In genomic region chr5:6737043-6737941, GRCh38 we compare ENCODE assay signal across 8 cellular contexts. TPM values are rescaled to one million over a fixed set of nuclear protein-coding genes. Genes with fewer than 3 reads are reported as not detected.
DNase-seq lines count a peak whose midpoint lies in the region; ATAC-seq, FAIRE-seq and TF ChIP-seq lines count a peak whose summit lies in the region.

No MANE protein-coding gene starts in this region.

- H3K4me2 ChIP-seq in GM12878 (ENCODE audit: control insufficient read depth, insufficient read depth) (peak overlapping the region; percentile 82), PC-9 (no peak overlapping the region)

- H3K36me3 ChIP-seq in GM12878 (ENCODE audit: control insufficient read depth in 2 of 2, insufficient read depth in 2 of 2, low read length in 1 of 2) (peaks cover 26 to 27% of the 10 kb centered on the region in 2 experiments), PC-9 (ENCODE audit: low read depth) (peaks cover 24% of the 10 kb centered on the region; the same call in 1 of the 2 replicates), body of pancreas (replicated peaks in 1 of 2; ENCODE audit: insufficient read depth in 1 of 2, low read depth in 2 of 2) (peaks cover 0 to 7% of the 10 kb centered on the region in 2 donors)

- intact Hi-C loops in GM12878 (cut with micrococcal nuclease; ENCODE audit: unreplicated experiment) (loop anchor here (1.0 to 2.0 kb wide), 5 partner anchors 9 to 252 kb away; partner anchors contain the start of genes NSUN2 and SRD5A1), PC-9 (cut with micrococcal nuclease; ENCODE audit: unreplicated experiment) (no loop called here), body of pancreas (cut with DNase I) (no loop called here)

- ATAC-seq in GM19438 (IDR thresholded peaks at IDR 0.05; ENCODE audit: low read depth, unreplicated experiment), result peak; percentile 69
- peak; percentile 78 for ATAC-seq in HG03135 (IDR thresholded peaks at IDR 0.05; ENCODE audit: unreplicated experiment)
- peak; percentile 78 for ATAC-seq in GM12878
- ATAC-seq in body of pancreas, result no peak

- H3K27ac ChIP-seq in GM12878 (ENCODE audit: control insufficient read depth, insufficient read depth) (peak overlapping the region; percentile 99), PC-9 (no peak overlapping the region), body of pancreas (no peak overlapping the region)

- H3K9me2 ChIP-seq in PC-9 (ENCODE audit: insufficient read depth), result no peaks in the 10 kb centered on the region

- BruUV-seq in GM12878 (replicated peaks; lab: Mats Ljungman, UMichigan) (no TSS peak), PC-9 (replicated peaks; lab: Mats Ljungman, UMichigan) (no TSS peak)

- FAIRE-seq in GM12878 (lab: Jason Lieb, UNC), result peak; percentile 95

- POLR2A ChIA-PET in GM12878 (lab: Charles Lee) (interaction anchor here (0.6 to 4.2 kb wide), 7 partner anchors 10 to 531 kb away, joined by 3 to 26 read pairs (median 4); partner anchors contain the start of genes NSUN2 and SRD5A1), PC-9 (lab: Charles Lee; ENCODE audit: unreplicated experiment) (interaction anchor here (0.7 kb wide), 1 partner anchor 78 kb away, joined by 3 read pairs; no protein-coding TSS in a partner anchor)

- peak overlapping the region; percentile 74 for H3K9ac ChIP-seq in GM12878 (ENCODE audit: control insufficient read depth, insufficient read depth, low read length)

- RAD21 ChIA-PET in GM12878 (lab: Charles Lee; ENCODE audit: unreplicated experiment), result interaction anchor here (0.5 to 3.4 kb wide), 8 partner anchors 10 to 447 kb away, joined by 3 to 21 read pairs (median 6); partner anchors contain the start of genes NSUN2 and SRD5A1

- H3K9me3 ChIP-seq in GM12878 (replicated peaks; ENCODE audit: control insufficient read depth, insufficient read depth, low read length), result no peaks in the 10 kb centered on the region
- no peaks in the 10 kb centered on the region for H3K9me3 ChIP-seq in PC-9 (ENCODE audit: insufficient read depth, low read depth)
- no peaks in the 10 kb centered on the region for H3K9me3 ChIP-seq in body of pancreas

- CTCF ChIA-PET in GM12878 (lab: Yijun Ruan, JAX), result interaction anchor here (0.6 to 2.7 kb wide), 11 partner anchors 7 to 1368 kb away, joined by 3 to 11 read pairs (median 3); partner anchors contain the start of genes NSUN2 and SRD5A1
- CTCF ChIA-PET in PC-9 (lab: Charles Lee), result no interaction called here

- H3K4me3 ChIP-seq in GM12864 (ENCODE audit: low read depth, low read length) (peak overlapping the region; percentile 18), GM12878 (peak overlapping the region; percentile 17; the same call in 1 of the 2 replicates), PC-9 (no peak overlapping the region), body of pancreas (no peak overlapping the region)

- H4K20me1 ChIP-seq in GM12878 (ENCODE audit: control insufficient read depth, insufficient read depth) (no peaks in the 10 kb centered on the region), PC-9 (ENCODE audit: insufficient read depth) (peaks cover 75% of the 10 kb centered on the region)

- H3K4me1 ChIP-seq in GM12878 (ENCODE audit: control insufficient read depth, insufficient read depth, low read length) (peaks cover 51% of the 10 kb centered on the region), PC-9 (replicated peaks; ENCODE audit: insufficient read depth) (no peaks in the 10 kb centered on the region), body of pancreas (peaks cover 19% of the 10 kb centered on the region)

- TF ChIP-seq CTCF in GM12864 (IDR thresholded peaks at IDR 0.05; ENCODE audit: low read depth, low read length, missing control alignments) (no peak), GM12878 (IDR thresholded peaks at IDR 0.05 in 2 of 3, conservative IDR thresholded peaks at IDR 0.05 in 1 of 3; ENCODE audit: control insufficient read depth in 2 of 3, extremely low read depth in 1 of 3, insufficient read depth in 1 of 3, low read depth in 3 of 3, low read length in 3 of 3) (no peak), PC-9 (conservative IDR thresholded peaks at IDR 0.05) (no peak), body of pancreas (IDR thresholded peaks at IDR 0.05) (no peak)

- no peaks in the 10 kb centered on the region for H3K27me3 ChIP-seq in GM12878 (replicated peaks in 1 of 2; ENCODE audit: control insufficient read depth in 2 of 2, insufficient read depth in 2 of 2, low read length in 1 of 2)
- no peaks in the 10 kb centered on the region for H3K27me3 ChIP-seq in PC-9 (ENCODE audit: insufficient read depth, low read depth)
- no peaks in the 10 kb centered on the region for H3K27me3 ChIP-seq in body of pancreas

- peak; percentile 62 for TF ChIP-seq POLR2A in GM12878 (IDR thresholded peaks at IDR 0.05; ENCODE audit: low read depth, low read length)
- no peak for TF ChIP-seq POLR2A in body of pancreas (IDR thresholded peaks at IDR 0.05)

- DNase-seq in GM12864 (ENCODE audit: low read depth) (no peak), GM12878 (ENCODE audit: low read depth, low spot score) (peak; percentile 88), NCI-H146 (lab: John Stamatoyannopoulos, UW) (no peak), PC-9 (no peak), body of pancreas (no peak), amniotic stem cell (lab: John Stamatoyannopoulos, UW) (no peak)

- 35% methylated on average over 22 of the region's 24 CpGs for WGBS in GM12878 (ENCODE audit: insufficient coverage, insufficient replicate concordance, low lambda C conversion rate, missing lambda C conversion rate)
- 89 to 95% methylated on average over 24 of the region's 24 CpGs for WGBS in body of pancreas, 2 donors

- in situ Hi-C loops in GM12878 (cut with MboI), result loop anchor here (5.0 to 10.0 kb wide), 5 partner anchors 105 to 982 kb away; partner anchors contain the start of genes MED10, NSUN2 and SRD5A1

- TF ChIP-seq RAD21 in GM12878 (IDR thresholded peaks at IDR 0.05; ENCODE audit: insufficient read depth, low read depth, low read length), result peak; percentile 6; the same call in 1 of the 2 replicates

- H3K79me2 ChIP-seq in GM12878 (ENCODE audit: control insufficient read depth, insufficient read depth, low read length) (peaks cover 73% of the 10 kb centered on the region), PC-9 (ENCODE audit: low read depth) (peaks cover 90% of the 10 kb centered on the region)

- no peaks in the 10 kb centered on the region for H3F3A ChIP-seq in PC-9 (ENCODE audit: insufficient read depth, low read depth)

- H2AFZ ChIP-seq in GM12878 (ENCODE audit: control insufficient read depth, low read depth, low read length) (no peak overlapping the region; the same call in 1 of the 2 replicates), PC-9 (no peak overlapping the region)

- SMC1A ChIA-PET in GM12878 (lab: Charles Lee; ENCODE audit: uncharacterized antibody, unreplicated experiment), result interaction anchor here (0.8 to 5.5 kb wide), 14 partner anchors 8 to 253 kb away, joined by 3 to 37 read pairs (median 4); partner anchors contain the start of genes NSUN2, SRD5A1 and TENT4A

- peak; percentile 98 for TF ChIP-seq EP300 in GM12878 (IDR thresholded peaks at IDR 0.05; ENCODE audit: borderline replicate concordance in 1 of 2, control insufficient read depth in 1 of 2, low read depth in 2 of 2, low read length in 2 of 2)

TF ChIP-seq in GM12878, 131 proteins besides CTCF, POLR2A, EP300 and RAD21 (continues in another document):
- TF ChIP-seq RUNX3 (IDR thresholded peaks at IDR 0.05; ENCODE audit: low read length) (peak; percentile 95), IRF5 (IDR thresholded peaks at IDR 0.05; ENCODE audit: borderline replicate concordance) (no peak), DPF2 (IDR thresholded peaks at IDR 0.05) (peak; percentile 88), ZNF274 (IDR thresholded peaks at IDR 0.05; ENCODE audit: insufficient read depth, insufficient read length) (no peak), NR2F1 (conservative IDR thresholded peaks at IDR 0.05) (peak; percentile 84)

RNA-seq across cellular contexts. Expression of gene TENT4A, which starts 24.1 kb away (rescaled TPM):
- total RNA-seq in GM12878 (2013; cell fraction: nucleolus; rRNA removed), result 184 and 188 TPM in 2 replicates
- 15.4 and 18.3 TPM in 2 replicates for total RNA-seq in GM12878 (2014; rRNA removed)
- 14.4 and 18.4 TPM in 2 replicates for total RNA-seq in GM12878 (2014; rRNA removed; fragmentation: Illumina TruSeq; extraction: Trizol)
- 26.1 and 30.6 TPM in 2 replicates for total RNA-seq in GM12878 (2021)
- 13.0 TPM for polyA plus RNA-seq in GM12878 (2011; ENCODE audit: low read depth)
- 8.7 and 10.5 TPM in 2 replicates for polyA plus RNA-seq in GM12878 (2011; rRNA removed)
- 7.8 and 8.6 TPM in 2 replicates for polyA plus RNA-seq in GM12878 (2011; cell fraction: cytosol; rRNA removed)
- polyA plus RNA-seq in GM12878 (2011; cell fraction: nucleus; rRNA removed), result 101 and 119 TPM in 2 replicates
- polyA plus RNA-seq in GM12878 (2012), result 23.9 and 25.8 TPM in 2 replicates
- 18.4 and 27.5 TPM in 2 replicates for polyA plus RNA-seq in GM12878 (2014; fragmentation: Illumina TruSeq; extraction: Trizol)
- polyA plus RNA-seq in GM12878 (2014; fragmentation: Nextera tagmentation; extraction: Ambion mirVana), result 1 to 10 TPM; 1.4 to 2.8 TPM
- polyA plus RNA-seq in GM12878 (2014; rRNA removed), result 25.8 and 28.7 TPM in 2 replicates
- 1 to 10 TPM; 2.5 to 3.4 TPM for polyA plus RNA-seq in GM12878 (2016; fragmentation: Nextera tagmentation; extraction: Ambion mirVana)
- 20.3 and 25.2 TPM in 2 replicates for polyA minus RNA-seq in GM12878 (2011; rRNA and poly(A)+ RNA removed)
- polyA minus RNA-seq in GM12878 (2011; cell fraction: cytosol; rRNA and poly(A)+ RNA removed), result 11.1 and 12.5 TPM in 2 replicates
- 49.2 and 70.5 TPM in 2 replicates for polyA minus RNA-seq in GM12878 (2011; cell fraction: nucleus; rRNA and poly(A)+ RNA removed)
- 72.8 and 84.8 TPM in 2 replicates for total RNA-seq in PC-9 (2021)
- total RNA-seq in body of pancreas, result 10 to 100 TPM; 11.9 to 27.7 TPM

Comparison
In these comparisons a context has a peak if more than half of its experiments do, and no peak if none do; other contexts are left out.
1. H3K4me3 ChIP-seq: peak in GM12864 (single experiment) and GM12878 (single experiment); none in PC-9 (single experiment) and body of pancreas (0 of 2).